8 cellular contexts compared by ENCODE assay signal in genomic region chr10:100346351-100346764, GRCh38. TPM values are rescaled to one million over a fixed set of nuclear protein-coding genes. Genes with fewer than 3 reads are reported as not detected.
DNase-seq lines count a peak whose midpoint lies in the region; ATAC-seq, FAIRE-seq and TF ChIP-seq lines count a peak whose summit lies in the region.

No MANE protein-coding gene starts in this region.

- peaks cover 41% of the 10 kb centered on the region for H3K36me3 ChIP-seq in KOPT-K1 (ENCODE audit: insufficient read depth, low read length)
- peaks cover 22% of the 10 kb centered on the region for H3K36me3 ChIP-seq in astrocyte (ENCODE audit: insufficient read depth, low read length)

- H3K4me3 ChIP-seq in astrocyte (ENCODE audit: insufficient read depth, low read depth, low read length) (peak overlapping the region; percentile 97), retinal pigment epithelial cell (ENCODE audit: low read length) (peak overlapping the region; percentile 98)

- H3K36me3 Mint-ChIP-seq in T-cell (peaks cover 5% of the 10 kb centered on the region), astrocyte (ENCODE audit: low read depth, unreplicated experiment) (peaks cover 27% of the 10 kb centered on the region)

- TF ChIP-seq CTCF in astrocyte (IDR thresholded peaks at IDR 0.05; ENCODE audit: insufficient read depth, low read depth, low read length) (no peak), retinal pigment epithelial cell (conservative IDR thresholded peaks at IDR 0.05; ENCODE audit: low read depth, low read length) (no peak)

- H3K27ac Mint-ChIP-seq in T-cell: peak overlapping the region in 1 of 2 donors; percentile 23
- H3K27ac Mint-ChIP-seq in astrocyte (ENCODE audit: unreplicated experiment): peak overlapping the region; percentile 44

- H3K4me1 ChIP-seq in astrocyte (ENCODE audit: insufficient read depth, low read length): peaks cover 38% of the 10 kb centered on the region

- H3K9me3 ChIP-seq in KOPT-K1 (ENCODE audit: insufficient read depth, low read length, poor library complexity, severe bottlenecking) (no peaks in the 10 kb centered on the region), astrocyte (ENCODE audit: insufficient read depth, low read depth, low read length) (no peaks in the 10 kb centered on the region)

- no peak for FAIRE-seq in astrocyte (lab: Jason Lieb, UNC)

- H3K9me3 Mint-ChIP-seq in T-cell (no peaks in the 10 kb centered on the region), astrocyte (ENCODE audit: unreplicated experiment) (no peaks in the 10 kb centered on the region)

- peak overlapping the region; percentile 85 for H3K4me2 ChIP-seq in astrocyte (ENCODE audit: low read length)

- DNase-seq in ELR (ENCODE audit: low read depth): peak; percentile 68
- DNase-seq in T-cell: peak in 29 of 34 experiments; percentile 6 to 53 (median 33)
- peak; percentile 75 for DNase-seq in astrocyte (ENCODE audit: low read depth)
- peak; percentile 59 to 85 for DNase-seq in hippocampal formation (lab: John Stamatoyannopoulos, UW)
- DNase-seq in retinal pigment epithelial cell (ENCODE audit: low read depth): peak; percentile 69
- DNase-seq in kidney glomerular epithelial cell (lab: John Stamatoyannopoulos, UW): no peak

- peak overlapping the region; percentile 54 for H2AFZ ChIP-seq in astrocyte (ENCODE audit: low read depth, low read length)

- peaks cover 47% of the 10 kb centered on the region for H3K79me2 ChIP-seq in astrocyte (ENCODE audit: insufficient read depth, low read length)

- peaks cover 17 to 32% (median 21%) of the 10 kb centered on the region in 3 donors for H3K4me1 Mint-ChIP-seq in T-cell
- peaks cover 41% of the 10 kb centered on the region for H3K4me1 Mint-ChIP-seq in astrocyte (ENCODE audit: low read depth, unreplicated experiment)

- CTCF ChIA-PET in T-cell (lab: Charles Lee): interaction anchor here (0.6 to 3.9 kb wide), 8 partner anchors 16 to 199 kb away, joined by 3 to 37 read pairs (median 6); no protein-coding TSS in a partner anchor

- peak overlapping the region; percentile 80 to 88 (median 81) for H3K4me3 Mint-ChIP-seq in T-cell
- peak overlapping the region; percentile 79 for H3K4me3 Mint-ChIP-seq in astrocyte (ENCODE audit: unreplicated experiment)

- peaks cover 0 to 5% of the 10 kb centered on the region in 2 donors for H3K27me3 Mint-ChIP-seq in T-cell
- no peaks in the 10 kb centered on the region for H3K27me3 Mint-ChIP-seq in astrocyte (ENCODE audit: low read depth, unreplicated experiment)

- ATAC-seq in GM21723 (IDR thresholded peaks at IDR 0.05; ENCODE audit: unreplicated experiment): peak; percentile 66
- ATAC-seq in T-cell (replicated peaks in 1 of 4): peak; percentile 60 to 64 (median 64)

- no peaks in the 10 kb centered on the region for H3K27me3 ChIP-seq in astrocyte (ENCODE audit: insufficient read depth, low read length)

- POLR2A ChIA-PET in T-cell (lab: Charles Lee): interaction anchor here in 1 of 2 donors (0.5 to 1.0 kb wide), 3 partner anchors 15 to 172 kb away, joined by 3 to 9 read pairs (median 3); no protein-coding TSS in a partner anchor

- H3K27ac ChIP-seq in KOPT-K1 (ENCODE audit: low read depth, low read length, poor library complexity, severe bottlenecking) (peak overlapping the region; percentile 97), astrocyte (ENCODE audit: low read depth, low read length) (peak overlapping the region; percentile 64)

- peak overlapping the region; percentile 91 for H3K9ac ChIP-seq in astrocyte (ENCODE audit: low read length)

- peaks cover 41% of the 10 kb centered on the region for H4K20me1 ChIP-seq in astrocyte (ENCODE audit: insufficient read depth, low read length)

RNA-seq across cellular contexts. Expression of gene SCD, which starts 0.7 kb away (rescaled TPM):
- total RNA-seq in T-cell: 1 to 10 TPM; 2.1 to 5.7 (median 4.7) TPM
- total RNA-seq in astrocyte: 324 and 428 TPM in 2 replicates

RNA-seq across cellular contexts. Expression of gene PKD2L1, which starts 16.3 kb away (rescaled TPM):
- total RNA-seq in T-cell: not detected
- total RNA-seq in astrocyte: not detected in 2 replicates

RNA-seq across cellular contexts. Expression of gene BLOC1S2, which starts 59.9 kb away (rescaled TPM):
- total RNA-seq in T-cell (10 to 100 TPM; 30.2 to 44.1 (median 38.0) TPM), astrocyte (82.0 and 93.9 TPM in 2 replicates)

Comparison
In these comparisons a context has a peak if more than half of its experiments do, and no peak if none do; other contexts are left out.
1. RNA of gene SCD, which starts 0.7 kb away (total RNA-seq): 324 to 428 TPM in astrocyte; 2.1 to 5.7 TPM in T-cell; every median in the first group is over 10 times any median in the second.